In genomic region chr11:128158860-128159259, GRCh38 we compare ENCODE assay signal across 31 cellular contexts.
"Had no signal": no experiment of that assay in that cellular context is flagged by ENCODE, and none has a peak within 500 bp of the region (broad histone marks: within the 10 kb centered on the region; RNA-seq: fewer than 3 reads in every experiment).

No MANE protein-coding gene starts in this region.

- FAIRE-seq: bronchial epithelial cell, TTC549 had no signal

- H3K4me3 ChIP-seq: ascending aorta, cardiac muscle cell had no signal

- H3K36me3 ChIP-seq: ascending aorta, cardiac muscle cell, WERI-Rb-1 had no signal

- DNase-seq: activated CD4-positive, alpha-beta memory T cell treated with anti-CD3 and anti-CD28 coated beads, Interleukin-2, amount 10 ng/mL, durations not matched to agents 7 days and 5 days; activated CD4-positive, alpha-beta T cell treated with anti-CD3 and anti-CD28 coated beads for 1 hour; activated CD4-positive, alpha-beta T cell treated with anti-CD3 and anti-CD28 coated beads for 36 hours; activated CD4-positive, alpha-beta T cell treated with anti-CD3 and anti-CD28 coated beads for 48 hours; activated CD4-positive, alpha-beta T cell treated with anti-CD3 and anti-CD28 coated beads, Interleukin-2, amount 10 ng/mL, durations not matched to agents 7 days and 5 days; activated CD4-positive, alpha-beta T cell treated with anti-CD3 and anti-CD28 coated beads, Interleukin-2, amount 50 U/mL, for 48 hours; activated CD4-positive, CD25-positive, alpha-beta regulatory T cell; activated CD8-positive, alpha-beta memory T cell treated with anti-CD3 and anti-CD28 coated beads for 24 hours; activated CD8-positive, alpha-beta memory T cell treated with anti-CD3 and anti-CD28 coated beads, Interleukin-2, amount 10 ng/mL, durations not matched to agents 7 days and 5 days; activated CD8-positive, alpha-beta memory T cell treated with anti-CD3 and anti-CD28 coated beads, Interleukin-2, amount 50 U/mL, for 48 hours; activated CD8-positive, alpha-beta T cell treated with anti-CD3 and anti-CD28 coated beads, Interleukin-2, amount 10 ng/mL, durations not matched to agents 7 days and 5 days; activated effector memory CD4-positive, alpha-beta T cell treated with Interleukin-2 at 50 U/mL for 16 hours; activated gamma-delta T cell; activated naive CD4-positive, alpha-beta T cell treated with anti-CD3 and anti-CD28 coated beads, Interleukin-2, amount 10 ng/mL, durations not matched to agents 7 days and 5 days; activated naive CD4-positive, alpha-beta T cell treated with Interleukin-2 at 50 U/mL for 16 hours; activated T-cell treated with anti-CD3 and anti-CD28 coated beads, Interleukin-2, amount 50 U/mL, for 24 hours; activated T-cell treated with anti-CD3 and anti-CD28 coated beads, Interleukin-2, amount 50 U/mL, for 48 hours; amygdala; anterior cingulate cortex; caudate nucleus; cerebellar nuclear complex; T-helper 1 cell; T-helper 2 cell; T-helper 9 cell; WERI-Rb-1 had no signal

- ATAC-seq: activated CD4-positive, alpha-beta T cell treated with anti-CD3 and anti-CD28 coated beads for 36 hours; activated CD4-positive, CD25-positive, alpha-beta regulatory T cell treated with anti-CD3 and anti-CD28 coated beads, Interleukin-2, amount 50 U/mL, for 24 hours; activated CD8-positive, alpha-beta memory T cell treated with anti-CD3 and anti-CD28 coated beads, Interleukin-2, amount 10 ng/mL, durations not matched to agents 7 days and 5 days; activated CD8-positive, alpha-beta T cell treated with anti-CD3 and anti-CD28 coated beads, Interleukin-2, amount 10 ng/mL, durations not matched to agents 7 days and 5 days; WTC11 had no signal

- H3K27me3 ChIP-seq: ascending aorta had no signal

- H3K9me3 ChIP-seq: ascending aorta had no signal

- H3K27ac ChIP-seq: ascending aorta, cardiac muscle cell, WERI-Rb-1 had no signal
